1 cellular context compared by ENCODE assay signal in the genomic region with DNA sequence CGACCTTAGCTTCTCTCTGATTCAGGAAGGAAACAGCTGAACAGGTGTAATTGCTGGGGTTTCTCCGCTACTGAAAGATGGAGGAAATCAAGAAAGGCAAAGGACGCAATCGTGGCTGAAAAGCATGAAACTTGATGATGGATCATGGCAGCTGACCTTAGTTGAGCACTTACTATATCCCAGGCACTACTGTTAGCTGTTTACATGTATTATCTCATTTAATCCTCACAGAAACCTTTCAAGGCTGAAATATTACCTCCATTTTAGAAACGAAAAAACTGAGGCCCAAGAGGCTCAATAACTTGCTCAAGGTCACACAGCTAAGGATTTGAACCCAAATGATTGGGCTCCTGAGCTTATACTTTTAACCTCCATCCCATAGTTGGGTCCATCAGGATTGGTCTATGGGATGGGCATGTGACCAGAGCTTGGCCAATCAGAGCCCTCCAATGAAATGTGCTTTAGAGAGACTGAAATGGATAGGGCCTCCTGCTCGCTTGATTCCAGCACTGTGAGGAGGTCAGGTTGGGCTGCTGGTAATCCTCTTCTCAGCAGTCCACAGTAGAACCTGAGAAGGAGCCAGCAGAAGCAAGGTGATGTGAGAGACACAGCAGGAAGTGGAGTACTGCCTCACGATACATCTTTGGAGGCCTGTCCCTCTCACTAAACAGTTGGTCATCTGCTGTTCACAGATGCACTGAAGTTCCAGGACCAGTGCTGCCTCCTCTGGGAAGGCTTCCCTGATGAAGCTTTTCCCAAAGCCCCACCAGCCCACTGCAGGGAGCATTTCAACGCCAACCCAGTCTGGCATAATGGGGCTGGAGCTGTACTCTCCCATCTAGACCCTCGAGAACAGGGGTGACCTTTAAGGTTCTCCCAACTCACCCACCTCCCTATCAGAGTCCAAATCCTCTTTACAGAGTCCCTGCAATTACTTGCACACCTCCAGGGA.
A peak's percentile ranks its signal among the peaks of the same experiment; 100 is the strongest.
TF ChIP-seq lines count a peak whose summit lies in the region.

No MANE protein-coding gene starts in this region.

TF ChIP-seq in HEK293, 187 proteins besides CTCF, POLR2A, EP300 and RAD21:
- TF ChIP-seq SALL2 (tag by site-specific recombination; IDR thresholded peaks at IDR 0.05; ENCODE audit: borderline replicate concordance) (no peak), ZNF664 (tag by site-specific recombination; IDR thresholded peaks at IDR 0.05) (peak; percentile 98)
